Comparison of ENCODE assay signal across 1 cellular context in the genomic region with DNA sequence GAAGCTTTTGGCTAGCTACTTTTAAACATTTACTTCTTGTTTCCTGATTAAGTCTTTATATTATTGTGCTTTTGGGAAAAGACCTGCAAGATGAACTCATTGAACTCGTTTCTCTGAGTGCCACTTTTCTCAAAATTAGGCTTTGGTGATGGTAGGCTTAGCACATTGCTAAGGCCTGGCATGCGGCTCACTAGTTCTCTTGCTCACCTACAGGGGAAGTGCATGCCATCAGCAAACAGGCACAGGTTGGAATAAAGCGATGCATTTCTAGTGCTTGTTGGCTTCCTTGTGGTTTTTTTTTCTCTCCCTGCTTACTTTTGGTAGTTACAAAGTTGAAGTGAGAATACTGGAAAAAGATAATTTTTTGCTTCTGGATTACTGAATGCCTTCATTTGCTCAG.
TF ChIP-seq lines count a peak whose summit lies in the region.

No MANE protein-coding gene starts in this region.

TF ChIP-seq in SK-N-SH, 30 proteins besides CTCF, POLR2A, EP300 and RAD21 (continued from another document):
- no peak for TF ChIP-seq ZBTB33 (IDR thresholded peaks at IDR 0.05; ENCODE audit: borderline replicate concordance, low read depth)
- TF ChIP-seq GATA2 (CRISPR knock-in tag; IDR thresholded peaks at IDR 0.05): no peak
- TF ChIP-seq POLR2AphosphoS5 (IDR thresholded peaks at IDR 0.05; ENCODE audit: low read depth, low read length): no peak
TF ChIP-seq in SK-N-SH: peak in this region for 0.
